ENCODE assay signal across 24 cellular contexts in genomic region chr15:89824607-89824867, GRCh38. TPM values are rescaled to one million over a fixed set of nuclear protein-coding genes. Genes with fewer than 3 reads are reported as not detected.
"Had no signal": no experiment of that assay in that cellular context is flagged by ENCODE, and none has a peak within 500 bp of the region (broad histone marks: within the 10 kb centered on the region; RNA-seq: fewer than 3 reads in every experiment).

No MANE protein-coding gene starts in this region.

- DNase-seq: activated CD4-positive, alpha-beta memory T cell treated with anti-CD3 and anti-CD28 coated beads, Interleukin-2, amount 10 ng/mL, durations not matched to agents 7 days and 5 days; activated CD4-positive, alpha-beta T cell treated with anti-CD3 and anti-CD28 coated beads, Interleukin-2, amount 10 ng/mL, durations not matched to agents 24 days and 14 days; activated gamma-delta T cell; activated T-cell treated with anti-CD3 and anti-CD28 coated beads for 4 hours; anterior cingulate cortex; body of pancreas; caudate nucleus; effector memory CD4-positive, alpha-beta T cell; foreskin melanocyte; immature natural killer cell; naive thymus-derived CD8-positive, alpha-beta T cell; pancreas; T-cell; testis; trophoblast cell had no signal

- ATAC-seq: activated CD4-positive, CD25-positive, alpha-beta regulatory T cell treated with anti-CD3 and anti-CD28 coated beads, Interleukin-2, amount 50 U/mL, for 24 hours; body of pancreas; left lobe of liver; naive thymus-derived CD8-positive, alpha-beta T cell; pancreas; right cardiac atrium; stimulated activated memory B cell treated with anti-CD40 and anti-IgM and Interleukin-4, amounts not matched to agents 10 μg/mL and 1 μg/mL and 100 μg/mL, for 72 hours; T-cell had no signal

- H3K9me3 ChIP-seq: body of pancreas, pancreas, testis had no signal

- H3K27ac ChIP-seq: body of pancreas, pancreas, testis, VCaP had no signal

- H3K36me3 ChIP-seq: pancreas had no signal

- H3K27me3 ChIP-seq: body of pancreas, pancreas, testis had no signal

- H3K4me3 ChIP-seq: body of pancreas, lung, pancreas, skin epidermis, testis had no signal

RNA-seq across cellular contexts. Expression of gene MESP2, which starts 48.4 kb away (rescaled TPM):
- total RNA-seq: activated CD4-positive, alpha-beta memory T cell treated with anti-CD3 and anti-CD28 coated beads, Interleukin-2, amount 10 ng/mL, durations not matched to agents 7 days and 5 days; activated CD4-positive, alpha-beta T cell treated with anti-CD3 and anti-CD28 coated beads, Interleukin-2, amount 10 ng/mL, durations not matched to agents 24 days and 14 days; dermis microvascular lymphatic vessel endothelial cell; naive thymus-derived CD8-positive, alpha-beta T cell; pulmonary artery endothelial cell; T-cell had no signal
